In the genomic region with DNA sequence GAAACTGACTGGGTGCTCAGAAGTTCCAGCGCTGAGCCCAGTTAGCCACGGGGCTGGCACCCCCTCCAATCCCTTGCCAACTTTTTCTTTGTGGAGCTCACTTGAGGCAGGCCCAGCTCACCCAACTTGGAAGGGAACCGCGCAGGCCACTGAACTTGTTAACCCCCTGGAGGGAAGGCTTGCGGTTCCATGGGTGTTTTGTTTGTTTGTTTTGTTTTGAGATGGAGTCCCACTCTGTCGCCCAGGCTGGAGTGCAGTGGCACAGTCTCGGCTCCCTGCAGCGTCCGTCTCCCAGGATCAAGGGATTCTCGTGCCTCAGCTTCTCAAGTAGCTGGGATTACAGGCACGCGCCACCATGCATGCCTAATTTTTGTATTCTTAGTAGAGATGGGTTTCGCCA, we compare ENCODE assay signal across 16 cellular contexts. TPM values are rescaled to one million over a fixed set of nuclear protein-coding genes. Genes with fewer than 3 reads are reported as not detected.
DNase-seq lines count a peak whose midpoint lies in the region; ATAC-seq and TF ChIP-seq lines count a peak whose summit lies in the region.
"Had no signal": no experiment of that assay in that cellular context is flagged by ENCODE, and none has a peak within 500 bp of the region (broad histone marks: within the 10 kb centered on the region; RNA-seq: fewer than 3 reads in every experiment).

No MANE protein-coding gene starts in this region.

- H3K4me1 ChIP-seq in left ventricle myocardium inferior: peaks cover 95% of the 10 kb centered on the region
- peaks cover 2% of the 10 kb centered on the region for H3K4me1 ChIP-seq in iPS-15b (ENCODE audit: control insufficient read depth, insufficient read depth, low read length)
- H3K4me1 ChIP-seq: BE2C had no signal

- H3K9me3 ChIP-seq in left ventricle myocardium inferior (replicated peaks): no peaks in the 10 kb centered on the region
- H3K9me3 ChIP-seq in iPS-15b (ENCODE audit: control insufficient read depth, insufficient read depth, low read length): no peaks in the 10 kb centered on the region
- H3K9me3 ChIP-seq: BE2C had no signal

- ATAC-seq in Right ventricle myocardium inferior (no peak), HG02970 (IDR thresholded peaks at IDR 0.05; ENCODE audit: low FRiP score, unreplicated experiment) (no peak), GM19395 (IDR thresholded peaks at IDR 0.05; ENCODE audit: unreplicated experiment) (no peak)
- ATAC-seq: K562 had no signal

- peaks cover 63% of the 10 kb centered on the region for H3K27me3 Mint-ChIP-seq in activated T-helper 2 cell treated with anti-CD3 and anti-CD28 coated beads, Interferon-gamma antibody, Interleukin-2, Interleukin-4, amounts not matched to agents 10 μg/mL and 5 μg/mL and 100 μg/mL, durations not matched to agents 14 hours and 24 hours and 36 hours (ENCODE audit: low read depth)

- H3K36me3 ChIP-seq in left ventricle myocardium inferior (no peaks in the 10 kb centered on the region), iPS-15b (ENCODE audit: control insufficient read depth, insufficient read depth, low read length) (no peaks in the 10 kb centered on the region)
- H3K36me3 ChIP-seq: BE2C had no signal

- no peaks in the 10 kb centered on the region for H3K9me3 Mint-ChIP-seq in activated T-helper 2 cell treated with anti-CD3 and anti-CD28 coated beads, Interferon-gamma antibody, Interleukin-2, Interleukin-4, amounts not matched to agents 10 μg/mL and 5 μg/mL and 100 μg/mL, durations not matched to agents 14 hours and 24 hours and 36 hours

- H3K36me3 Mint-ChIP-seq in activated T-helper 2 cell treated with anti-CD3 and anti-CD28 coated beads, Interferon-gamma antibody, Interleukin-2, Interleukin-4, amounts not matched to agents 10 μg/mL and 5 μg/mL and 100 μg/mL, durations not matched to agents 14 hours and 24 hours and 36 hours (ENCODE audit: low read depth): no peaks in the 10 kb centered on the region
- H3K36me3 Mint-ChIP-seq: CD4-positive, CD25-positive, alpha-beta regulatory T cell had no signal

- H3K9ac ChIP-seq in iPS-15b (ENCODE audit: low read depth, low read length): no peak overlapping the region

- peaks cover 2% of the 10 kb centered on the region for H3K4me1 Mint-ChIP-seq in activated T-helper 2 cell treated with anti-CD3 and anti-CD28 coated beads, Interferon-gamma antibody, Interleukin-2, Interleukin-4, amounts not matched to agents 10 μg/mL and 5 μg/mL and 100 μg/mL, durations not matched to agents 14 hours and 24 hours and 36 hours (ENCODE audit: low read depth)

- no peak overlapping the region for H3K27ac Mint-ChIP-seq in activated T-helper 2 cell treated with anti-CD3 and anti-CD28 coated beads, Interferon-gamma antibody, Interleukin-2, Interleukin-4, amounts not matched to agents 10 μg/mL and 5 μg/mL and 100 μg/mL, durations not matched to agents 14 hours and 24 hours and 36 hours
- H3K27ac Mint-ChIP-seq: CD4-positive, CD25-positive, alpha-beta regulatory T cell had no signal

- H3K27ac ChIP-seq in left ventricle myocardium inferior (replicated peaks): peak overlapping the region; percentile 93

- peak overlapping the region; percentile 79 for H3K4me3 ChIP-seq in left ventricle myocardium inferior
- H3K4me3 ChIP-seq in iPS-15b (ENCODE audit: low read depth, low read length): peak overlapping the region; percentile 71
- H3K4me3 ChIP-seq: K562 had no signal

- no peak for TF ChIP-seq CTCF in left ventricle myocardium inferior (IDR thresholded peaks at IDR 0.05; ENCODE audit: borderline replicate concordance)

- no peak overlapping the region for H3K4me3 Mint-ChIP-seq in activated T-helper 2 cell treated with anti-CD3 and anti-CD28 coated beads, Interferon-gamma antibody, Interleukin-2, Interleukin-4, amounts not matched to agents 10 μg/mL and 5 μg/mL and 100 μg/mL, durations not matched to agents 14 hours and 24 hours and 36 hours (ENCODE audit: low read depth)
- H3K4me3 Mint-ChIP-seq: CD4-positive, CD25-positive, alpha-beta regulatory T cell had no signal

- DNase-seq in left ventricle myocardium inferior (no peak), Right ventricle myocardium inferior (ENCODE audit: missing footprints) (no peak), posterior vena cava (ENCODE audit: low spot score) (peak; percentile 51)
- no peak for DNase-seq in activated T-helper 2 cell treated with anti-CD3 and anti-CD28 coated beads, Interferon-gamma antibody, Interleukin-2, Interleukin-4, amounts not matched to agents 10 μg/mL and 5 μg/mL and 100 μg/mL, durations not matched to agents 14 hours and 24 hours and 36 hours (ENCODE audit: low spot score)
- DNase-seq: BE2C; CD4-positive, CD25-positive, alpha-beta regulatory T cell; COR-L47; HCEC 1CT; NCI-H1105; NCI-H1694; NCI-H2081 treated with DMSO at 0.1 percent for 48 hours; SHP77 treated with DMSO at 0.1 percent for 48 hours had no signal

- H3K27me3 ChIP-seq in left ventricle myocardium inferior (ENCODE audit: low read depth): peaks cover 31% of the 10 kb centered on the region
- H3K27me3 ChIP-seq in iPS-15b (ENCODE audit: control insufficient read depth, insufficient read depth, low read length): peaks cover 44% of the 10 kb centered on the region

- intact Hi-C loops in left ventricle myocardium inferior (cut with micrococcal nuclease): no loop called here
- intact Hi-C loops in Right ventricle myocardium inferior (cut with DNase I): no loop called here
- intact Hi-C loops in posterior vena cava (cut with DNase I): no loop called here
- intact Hi-C loops in activated T-helper 2 cell treated with anti-CD3 and anti-CD28 coated beads, Interferon-gamma antibody, Interleukin-2, Interleukin-4, amounts not matched to agents 10 μg/mL and 5 μg/mL and 100 μg/mL, durations not matched to agents 14 hours and 24 hours and 36 hours (cut with micrococcal nuclease): no loop called here

RNA-seq across cellular contexts. Expression of gene NDRG4, which starts 34.1 kb away (rescaled TPM):
- total RNA-seq in left ventricle myocardium inferior (763 TPM), Right ventricle myocardium inferior (337 TPM), posterior vena cava (1 to 10 TPM; 5.8 to 8.6 TPM)
- 3.1 and 3.6 TPM in 2 replicates for total RNA-seq in activated T-helper 2 cell treated with anti-CD3 and anti-CD28 coated beads, Interferon-gamma antibody, Interleukin-2, Interleukin-4, amounts not matched to agents 10 μg/mL and 5 μg/mL and 100 μg/mL, durations not matched to agents 14 hours and 24 hours and 36 hours

RNA-seq across cellular contexts. Expression of gene SETD6, which starts 49.5 kb away (rescaled TPM):
- 16.8 TPM for total RNA-seq in left ventricle myocardium inferior
- 13.0 TPM for total RNA-seq in Right ventricle myocardium inferior
- 10 to 100 TPM in 1 of 2 donors, 1 to 10 TPM in 1; 9.9 to 13.5 TPM for total RNA-seq in posterior vena cava
- 24.4 and 24.7 TPM in 2 replicates for total RNA-seq in activated T-helper 2 cell treated with anti-CD3 and anti-CD28 coated beads, Interferon-gamma antibody, Interleukin-2, Interleukin-4, amounts not matched to agents 10 μg/mL and 5 μg/mL and 100 μg/mL, durations not matched to agents 14 hours and 24 hours and 36 hours

Comparison
In these comparisons a context has a peak if more than half of its experiments do, and no peak if none do; other contexts are left out.
1. RNA of gene NDRG4, which starts 34.1 kb away (total RNA-seq): 763 TPM in left ventricle myocardium inferior (single experiment) and 337 TPM in Right ventricle myocardium inferior (single experiment); 5.8 to 8.6 TPM in posterior vena cava and 3.1 to 3.6 TPM in activated T-helper 2 cell treated with anti-CD3 and anti-CD28 coated beads, Interferon-gamma antibody, Interleukin-2, Interleukin-4, amounts not matched to agents 10 μg/mL and 5 μg/mL and 100 μg/mL, durations not matched to agents 14 hours and 24 hours and 36 hours; every median in the first group is over 10 times any median in the second.